In the genomic region with DNA sequence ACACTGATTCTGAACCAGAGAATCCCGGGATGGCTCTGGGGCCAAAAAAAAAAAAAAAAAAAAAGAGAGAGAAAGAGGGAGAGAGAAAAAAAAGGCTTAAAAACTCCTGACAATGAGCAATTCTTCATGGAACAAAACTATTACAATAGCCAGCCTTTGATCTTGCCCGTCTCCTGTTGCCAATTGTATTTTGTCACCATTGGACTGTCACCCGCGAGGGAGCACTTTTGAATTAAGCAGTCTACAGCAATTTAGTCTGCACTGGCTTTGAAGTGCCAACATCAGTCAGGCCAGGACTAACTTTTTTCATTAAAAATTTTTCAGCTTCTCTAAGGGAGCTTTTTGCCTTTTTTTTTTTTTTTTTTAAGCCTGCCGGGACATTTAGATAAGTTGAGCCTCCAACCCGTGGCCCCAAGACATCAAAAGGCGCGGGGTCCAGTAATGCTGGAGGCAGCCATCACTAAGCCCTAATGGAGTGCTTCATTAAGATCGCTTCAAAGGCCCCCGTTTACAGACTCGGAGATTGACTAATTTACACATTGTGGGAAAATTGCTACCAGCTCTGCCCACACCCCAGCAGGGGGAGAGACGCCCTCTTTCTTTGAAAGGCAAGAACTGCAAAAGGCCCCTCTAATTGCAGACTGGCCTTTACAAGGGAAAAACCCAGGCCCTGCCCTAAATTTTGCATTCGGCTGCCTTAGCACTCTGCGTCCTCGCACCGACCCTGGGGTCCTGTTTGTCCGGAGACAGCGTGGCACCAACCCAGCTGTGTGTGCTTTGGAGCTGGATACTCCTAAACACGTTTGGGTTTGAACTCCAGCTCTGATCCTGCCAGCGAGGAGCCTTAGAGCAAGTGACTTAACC, we compare ENCODE assay signal across 14 cellular contexts.
DNase-seq lines count a peak whose midpoint lies in the region; ATAC-seq, FAIRE-seq and TF ChIP-seq lines count a peak whose summit lies in the region.
"Had no signal": no experiment of that assay in that cellular context is flagged by ENCODE, and none has a peak within 500 bp of the region (broad histone marks: within the 10 kb centered on the region; RNA-seq: fewer than 3 reads in every experiment).

No MANE protein-coding gene starts in this region.

- H4K5ac ChIP-seq in H1 (ENCODE audit: insufficient read length, low read depth, low read length): no peak overlapping the region

- ATAC-seq in HG03457 (IDR thresholded peaks at IDR 0.05; ENCODE audit: unreplicated experiment): no peak
- ATAC-seq in HG02588 (IDR thresholded peaks at IDR 0.05; ENCODE audit: unreplicated experiment): no peak
- ATAC-seq: heart right ventricle had no signal

- H2BK5ac ChIP-seq in H1 (ENCODE audit: low read depth, low read length): no peak overlapping the region

- H3K4me3 ChIP-seq in Karpas-422 (ENCODE audit: low read length): no peak overlapping the region
- H3K4me3 ChIP-seq in H1 (ENCODE audit: extremely low read depth in 1 of 4, insufficient read depth in 2 of 4, low read depth in 3 of 4, low read length in 4 of 4): no peak overlapping the region
- H3K4me3 ChIP-seq: heart right ventricle had no signal

- H4K91ac ChIP-seq in H1 (replicated peaks; ENCODE audit: insufficient read length, low read length): no peak overlapping the region

- H4K20me1 ChIP-seq in Karpas-422 (ENCODE audit: insufficient read depth, low read depth, low read length) (peaks cover 10% of the 10 kb centered on the region; the same call in 1 of the 2 replicates), H1 (replicated peaks in 1 of 2; ENCODE audit: control insufficient read depth in 1 of 2, insufficient read depth in 2 of 2, low read length in 2 of 2) (no peaks in the 10 kb centered on the region)

- H3K56ac ChIP-seq in H1 (replicated peaks; ENCODE audit: insufficient read length, low read depth, low read length): no peak overlapping the region

- no peak overlapping the region for H3K4me3 Mint-ChIP-seq in osteocyte (ENCODE audit: unreplicated experiment)

- CTCF ChIA-PET in H1 (lab: Charles Lee; ENCODE audit: partially characterized antibody): interaction anchor here (0.6 to 3.5 kb wide), 38 partner anchors 9 to 233 kb away, joined by 3 to 25 read pairs (median 4); no protein-coding TSS in a partner anchor

- H2BK120ac ChIP-seq in H1 (replicated peaks; ENCODE audit: low read depth, low read length): no peak overlapping the region

- no peaks in the 10 kb centered on the region for H3K36me3 ChIP-seq in Karpas-422 (ENCODE audit: insufficient read depth, low read length)
- no peaks in the 10 kb centered on the region for H3K36me3 ChIP-seq in H1 (ENCODE audit: control insufficient read depth in 2 of 4, insufficient read depth in 4 of 4, low read length in 3 of 4)
- H3K36me3 ChIP-seq: heart right ventricle had no signal

- no peak overlapping the region for H3K27ac Mint-ChIP-seq in osteocyte (ENCODE audit: unreplicated experiment)

- no peak overlapping the region for H3K4ac ChIP-seq in H1 (replicated peaks; ENCODE audit: insufficient read length, low read depth, low read length)

- no peak overlapping the region for H2AFZ ChIP-seq in Karpas-422 (ENCODE audit: low read length)
- no peak overlapping the region for H2AFZ ChIP-seq in H1 (ENCODE audit: low read length)

- H3K4me2 ChIP-seq in Karpas-422 (ENCODE audit: low read depth, low read length, poor library complexity, severe bottlenecking) (no peak overlapping the region), H1 (ENCODE audit: insufficient read depth in 1 of 2, low read depth in 2 of 2, low read length in 2 of 2) (peak overlapping the region in 1 of 2 experiments; percentile 8; a peak in 1 of 4 replicates)

- TF ChIP-seq CTCF in H1 (IDR thresholded peaks at IDR 0.05; ENCODE audit: control extremely low read depth in 1 of 3, insufficient read depth in 1 of 3, low read depth in 1 of 3, low read length in 3 of 3): peak; percentile 48 to 74 (median 73)
- peak; percentile 32 for TF ChIP-seq CTCF in osteocyte (IDR thresholded peaks at IDR 0.05)

- no peaks in the 10 kb centered on the region for H3K79me1 ChIP-seq in H1 (ENCODE audit: low read depth, low read length)

- H2AK5ac ChIP-seq in H1 (ENCODE audit: low read depth, low read length): no peak overlapping the region

- no peaks in the 10 kb centered on the region for H3K23me2 ChIP-seq in H1 (ENCODE audit: low read depth, low read length)

- H3K9ac ChIP-seq in Karpas-422 (ENCODE audit: low read length): no peak overlapping the region
- no peak overlapping the region for H3K9ac ChIP-seq in H1 (replicated peaks in 1 of 4; ENCODE audit: extremely low read depth in 1 of 4, low read depth in 3 of 4, low read length in 3 of 4)

- H3K23ac ChIP-seq in H1 (ENCODE audit: insufficient read length): no peak overlapping the region

- no peak overlapping the region for H3K18ac ChIP-seq in H1 (ENCODE audit: extremely low read depth, low read length)

- H3K9me3 Mint-ChIP-seq in osteocyte (ENCODE audit: unreplicated experiment): no peaks in the 10 kb centered on the region

- POLR2A ChIA-PET in H1 (lab: Charles Lee; ENCODE audit: partially characterized antibody): interaction anchor here (1.4 kb wide), 1 partner anchor 14 kb away, joined by 4 read pairs; no protein-coding TSS in a partner anchor

- H3K4me1 ChIP-seq in Karpas-422 (ENCODE audit: low read length): no peaks in the 10 kb centered on the region
- peaks cover 3 to 27% (median 21%) of the 10 kb centered on the region in 4 experiments for H3K4me1 ChIP-seq in H1 (replicated peaks in 1 of 4; ENCODE audit: control insufficient read depth in 3 of 4, insufficient read depth in 4 of 4, low read length in 3 of 4)

- H3K27me3 ChIP-seq in Karpas-422 (ENCODE audit: low read length) (no peaks in the 10 kb centered on the region), H1 (replicated peaks in 1 of 4; ENCODE audit: control insufficient read depth in 3 of 4, extremely low read depth in 1 of 4, insufficient read depth in 3 of 4, low read length in 3 of 4) (peaks cover 0 to 26% (median 13%) of the 10 kb centered on the region in 4 experiments; a peak in 5 of 7 replicates)

- no peaks in the 10 kb centered on the region for H3K36me3 Mint-ChIP-seq in osteocyte (ENCODE audit: unreplicated experiment)

- H3K79me2 ChIP-seq in Karpas-422 (ENCODE audit: low read length): no peaks in the 10 kb centered on the region
- H3K79me2 ChIP-seq in H1 (ENCODE audit: control insufficient read depth in 1 of 2, insufficient read depth in 2 of 2, low read length in 2 of 2): no peaks in the 10 kb centered on the region

- H3K9me3 ChIP-seq in Karpas-422 (ENCODE audit: low read length) (no peaks in the 10 kb centered on the region), H1 (ENCODE audit: insufficient read depth in 2 of 2, low read depth in 1 of 2, low read length in 1 of 2) (no peaks in the 10 kb centered on the region)
- H3K9me3 ChIP-seq: heart right ventricle had no signal

- H3K27ac ChIP-seq in Karpas-422 (ENCODE audit: low read length) (no peak overlapping the region), H1 (ENCODE audit: low read depth, low read length) (no peak overlapping the region)
- H3K27ac ChIP-seq: heart right ventricle had no signal

- H4K8ac ChIP-seq in H1 (ENCODE audit: extremely low read depth, insufficient read depth, low read length): no peak overlapping the region

- no peak overlapping the region for H2BK15ac ChIP-seq in H1 (ENCODE audit: low read length)

- peak; percentile 49 for DNase-seq in DMS53 (lab: John Stamatoyannopoulos, UW)
- no peak for DNase-seq in DMS53 treated with DMSO at 0.1 percent for 48 hours (lab: John Stamatoyannopoulos, UW; ENCODE audit: unreplicated experiment)
- peak; percentile 69 for DNase-seq in Karpas-422
- peak in 1 of 2 experiments; percentile 55 for DNase-seq in H1 (ENCODE audit: low read depth in 1 of 2, low spot score in 2 of 2)
- no peak for DNase-seq in osteocyte (ENCODE audit: extremely low spot score, unreplicated experiment)
- no peak for DNase-seq in NCI-H2196 (lab: John Stamatoyannopoulos, UW; ENCODE audit: unreplicated experiment)
- DNase-seq: HCEC 1CT, heart right ventricle, KG1, SHP77 had no signal

- FAIRE-seq in H1 (lab: Jason Lieb, UNC): peak; percentile 39
- FAIRE-seq: A204.1, GM18507 had no signal

- H3K14ac ChIP-seq in H1 (ENCODE audit: insufficient read length): no peak overlapping the region

- WGBS in H1 (ENCODE audit: extremely low coverage in 1 of 2, insufficient coverage in 1 of 2, insufficient read length in 1 of 2, insufficient replicate concordance in 2 of 2, low coverage in 1 of 2, low lambda C conversion rate in 2 of 2, missing lambda C conversion rate in 1 of 2), 2 experiments: 43% methylated on average over 19 of the region's 20 CpGs; no CpG with 5 or more reads in 1 of the 2 experiments

- H3K4me1 Mint-ChIP-seq in osteocyte (ENCODE audit: unreplicated experiment): peaks cover 11% of the 10 kb centered on the region

- peaks cover 31% of the 10 kb centered on the region for H3K27me3 Mint-ChIP-seq in osteocyte (ENCODE audit: unreplicated experiment)

- no peaks in the 10 kb centered on the region for H3K9me2 ChIP-seq in Karpas-422 (replicated peaks; ENCODE audit: insufficient read depth, low read length)

- TF ChIP-seq POLR2A in H1 (IDR thresholded peaks at IDR 0.05; ENCODE audit: control extremely low read depth in 1 of 2, low read depth in 2 of 2, low read length in 2 of 2): no peak

- peak overlapping the region; percentile 51; the same call in 1 of the 2 replicates for H2BK12ac ChIP-seq in H1 (ENCODE audit: low read depth, low read length)

- peak; percentile 53 to 70 for TF ChIP-seq RAD21 in H1 (IDR thresholded peaks at IDR 0.05 in 1 of 2, conservative IDR thresholded peaks at IDR 0.05 in 1 of 2; ENCODE audit: low read depth in 2 of 2, low read length in 2 of 2)

- TF ChIP-seq EP300 in H1 (IDR thresholded peaks at IDR 0.05; ENCODE audit: borderline replicate concordance in 1 of 2, low read depth in 2 of 2, low read length in 2 of 2): no peak

- no peak overlapping the region for H2BK20ac ChIP-seq in H1 (ENCODE audit: low read length)

TF ChIP-seq in H1, 55 proteins besides CTCF, POLR2A, EP300 and RAD21 (continues in another document):
- TF ChIP-seq, protein P1, sequence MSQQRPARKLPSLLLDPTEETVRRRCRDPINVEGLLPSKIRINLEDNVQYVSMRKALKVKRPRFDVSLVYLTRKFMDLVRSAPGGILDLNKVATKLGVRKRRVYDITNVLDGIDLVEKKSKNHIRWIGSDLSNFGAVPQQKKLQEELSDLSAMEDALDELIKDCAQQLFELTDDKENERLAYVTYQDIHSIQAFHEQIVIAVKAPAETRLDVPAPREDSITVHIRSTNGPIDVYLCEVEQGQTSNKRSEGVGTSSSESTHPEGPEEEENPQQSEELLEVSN (IDR thresholded peaks at IDR 0.05): no peak
- TF ChIP-seq TBP (IDR thresholded peaks at IDR 0.05; ENCODE audit: low read depth, low read length): no peak
- no peak for TF ChIP-seq CHD2 (IDR thresholded peaks at IDR 0.05; ENCODE audit: low read length)
- peak; percentile 68; the same call in 1 of the 2 replicates for TF ChIP-seq KDM1A (IDR thresholded peaks at IDR 0.05; ENCODE audit: borderline replicate concordance, low read length)
- 0 out of 2 replicates have a peak, but pooled peaks have one; percentile 27 for TF ChIP-seq SP1 (IDR thresholded peaks at IDR 0.05; ENCODE audit: low read depth, low read length)

Comparison
In these comparisons a context has a peak if more than half of its experiments do, and no peak if none do; other contexts are left out.
1. DNase-seq: peak in DMS53 (single experiment) and Karpas-422 (single experiment); none in DMS53 treated with DMSO at 0.1 percent for 48 hours (single experiment), osteocyte (single experiment) and NCI-H2196 (single experiment).